25 cellular contexts compared by ENCODE assay signal in the genomic region with DNA sequence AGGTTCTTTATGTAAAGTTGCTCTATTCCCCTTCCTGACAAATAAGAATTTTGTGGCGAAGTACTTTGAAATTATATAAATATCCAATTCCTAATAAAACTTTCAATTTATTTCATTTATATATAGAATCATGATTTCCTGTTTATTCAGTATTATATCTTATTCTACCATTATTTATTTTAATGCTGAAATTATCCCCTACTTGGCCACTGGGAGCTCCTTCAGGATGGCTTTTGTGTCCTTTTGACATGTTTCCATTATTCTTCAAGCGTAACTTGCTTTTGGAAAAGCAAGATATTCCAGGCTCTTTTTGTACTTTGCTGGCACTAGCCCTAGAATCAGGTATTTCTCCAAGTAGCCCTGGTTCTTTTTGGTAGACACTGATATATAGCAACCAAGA.
"Had no signal": no experiment of that assay in that cellular context is flagged by ENCODE, and none has a peak within 500 bp of the region (broad histone marks: within the 10 kb centered on the region; RNA-seq: fewer than 3 reads in every experiment).

No MANE protein-coding gene starts in this region.

- H3K36me3 ChIP-seq: esophagus muscularis mucosa, heart left ventricle, left ventricle myocardium inferior, prostate gland, suprapubic skin had no signal

- H3K4me1 Mint-ChIP-seq: activated B cell treated with CpG ODN at 0.5 μM for 24 hours; activated CD4-positive, alpha-beta memory T cell treated with anti-CD3 and anti-CD28 coated beads, Interleukin-2, amount 10 ng/mL, durations not matched to agents 7 days and 5 days; activated T-helper 17 cell treated with anti-CD3 and anti-CD28 coated beads, Interleukin-2, amount 50 U/mL, for 72 hours; stimulated activated naive CD8-positive, alpha-beta T cell treated with anti-CD3 and anti-CD28 coated beads, Interleukin-15, amount 100 ng/mL, for 72 hours had no signal

- FAIRE-seq: frontal cortex had no signal

- H3K4me1 ChIP-seq: esophagus muscularis mucosa, heart left ventricle, left ventricle myocardium inferior, prostate gland, suprapubic skin had no signal

- H3K4me3 Mint-ChIP-seq: activated B cell treated with CpG ODN at 0.5 μM for 24 hours; activated CD4-positive, alpha-beta memory T cell treated with anti-CD3 and anti-CD28 coated beads, Interleukin-2, amount 10 ng/mL, durations not matched to agents 7 days and 5 days; activated naive CD8-positive, alpha-beta T cell treated with anti-CD3 and anti-CD28 coated beads for 36 hours; activated T-helper 17 cell treated with anti-CD3 and anti-CD28 coated beads, Interleukin-2, amount 50 U/mL, for 72 hours; neural crest cell; stimulated activated naive CD8-positive, alpha-beta T cell treated with anti-CD3 and anti-CD28 coated beads, Interleukin-15, amount 100 ng/mL, for 72 hours had no signal

- H3K27ac Mint-ChIP-seq: activated B cell treated with CpG ODN at 0.5 μM for 24 hours; activated CD4-positive, alpha-beta memory T cell treated with anti-CD3 and anti-CD28 coated beads, Interleukin-2, amount 10 ng/mL, durations not matched to agents 7 days and 5 days; activated naive CD8-positive, alpha-beta T cell treated with anti-CD3 and anti-CD28 coated beads for 36 hours; activated T-helper 17 cell treated with anti-CD3 and anti-CD28 coated beads, Interleukin-2, amount 50 U/mL, for 72 hours; stimulated activated naive CD8-positive, alpha-beta T cell treated with anti-CD3 and anti-CD28 coated beads, Interleukin-15, amount 100 ng/mL, for 72 hours had no signal

- H3K36me3 Mint-ChIP-seq: activated naive CD8-positive, alpha-beta T cell treated with anti-CD3 and anti-CD28 coated beads for 36 hours had no signal

- H3K4me2 ChIP-seq: smooth muscle cell had no signal

- DNase-seq: activated B cell treated with CpG ODN at 0.5 μM for 24 hours; activated CD4-positive, alpha-beta memory T cell treated with anti-CD3 and anti-CD28 coated beads, Interleukin-2, amount 10 ng/mL, durations not matched to agents 7 days and 5 days; activated CD4-positive, alpha-beta T cell treated with anti-CD3 and anti-CD28 coated beads for 4 hours; activated naive CD4-positive, alpha-beta T cell; activated naive CD8-positive, alpha-beta T cell treated with anti-CD3 and anti-CD28 coated beads for 36 hours; activated T-cell treated with anti-CD3 and anti-CD28 coated beads, Interleukin-2, amount 50 U/mL, for 1 hour; amniotic stem cell; body of pancreas; central memory CD4-positive, alpha-beta T cell; heart left ventricle; kidney glomerular epithelial cell; left ventricle myocardium inferior; mammary epithelial cell; right cardiac atrium; stimulated activated CD4-positive, alpha-beta T cell treated with anti-CD3 and anti-CD28 coated beads, Interleukin-4, amount 100 ng/mL, for 1 hour; stimulated activated naive CD8-positive, alpha-beta T cell treated with anti-CD3 and anti-CD28 coated beads, Interleukin-15, amount 100 ng/mL, for 72 hours; trophoblast cell had no signal

- H3K27me3 Mint-ChIP-seq: activated B cell treated with CpG ODN at 0.5 μM for 24 hours; activated CD4-positive, alpha-beta memory T cell treated with anti-CD3 and anti-CD28 coated beads, Interleukin-2, amount 10 ng/mL, durations not matched to agents 7 days and 5 days; activated naive CD8-positive, alpha-beta T cell treated with anti-CD3 and anti-CD28 coated beads for 36 hours; activated T-helper 17 cell treated with anti-CD3 and anti-CD28 coated beads, Interleukin-2, amount 50 U/mL, for 72 hours; stimulated activated naive CD8-positive, alpha-beta T cell treated with anti-CD3 and anti-CD28 coated beads, Interleukin-15, amount 100 ng/mL, for 72 hours had no signal

- H3K4me3 ChIP-seq: body of pancreas, coronary artery, esophagus muscularis mucosa, heart left ventricle, left ventricle myocardium inferior, prostate gland, smooth muscle cell, suprapubic skin had no signal

- H3K27ac ChIP-seq: body of pancreas, coronary artery, esophagus muscularis mucosa, heart left ventricle, left ventricle myocardium inferior, prostate gland, suprapubic skin had no signal

- H3K9me3 Mint-ChIP-seq: activated B cell treated with CpG ODN at 0.5 μM for 24 hours; activated CD4-positive, alpha-beta memory T cell treated with anti-CD3 and anti-CD28 coated beads, Interleukin-2, amount 10 ng/mL, durations not matched to agents 7 days and 5 days; activated naive CD8-positive, alpha-beta T cell treated with anti-CD3 and anti-CD28 coated beads for 36 hours; activated T-helper 17 cell treated with anti-CD3 and anti-CD28 coated beads, Interleukin-2, amount 50 U/mL, for 72 hours; neural crest cell; stimulated activated naive CD8-positive, alpha-beta T cell treated with anti-CD3 and anti-CD28 coated beads, Interleukin-15, amount 100 ng/mL, for 72 hours had no signal

- H3K9me3 ChIP-seq: body of pancreas, esophagus muscularis mucosa, heart left ventricle, left ventricle myocardium inferior, prostate gland, suprapubic skin had no signal

- ATAC-seq: activated T-helper 17 cell treated with anti-CD3 and anti-CD28 coated beads, Interleukin-2, amount 50 U/mL, for 72 hours; body of pancreas; heart left ventricle; right cardiac atrium; stimulated activated naive CD8-positive, alpha-beta T cell treated with anti-CD3 and anti-CD28 coated beads, Interleukin-15, amount 100 ng/mL, for 72 hours had no signal

- H3K27me3 ChIP-seq: body of pancreas, esophagus muscularis mucosa, heart left ventricle, suprapubic skin had no signal
